Comparison of ENCODE assay signal across 29 cellular contexts in genomic region chr11:3103076-3103475, GRCh38. TPM values are rescaled to one million over a fixed set of nuclear protein-coding genes. Genes with fewer than 3 reads are reported as not detected.
DNase-seq lines count a peak whose midpoint lies in the region; ATAC-seq and TF ChIP-seq lines count a peak whose summit lies in the region.
"Had no signal": no experiment of that assay in that cellular context is flagged by ENCODE, and none has a peak within 500 bp of the region (broad histone marks: within the 10 kb centered on the region; RNA-seq: fewer than 3 reads in every experiment).

No MANE protein-coding gene starts in this region.

- H3K9me3 Mint-ChIP-seq in activated CD8-positive, alpha-beta memory T cell treated with anti-CD3 and anti-CD28 coated beads, Interleukin-2, amount 10 ng/mL, durations not matched to agents 7 days and 5 days (ENCODE audit: low read depth): no peaks in the 10 kb centered on the region
- H3K9me3 Mint-ChIP-seq: activated B cell treated with CpG ODN at 0.5 μM for 24 hours; activated CD4-positive, alpha-beta T cell treated with anti-CD3 and anti-CD28 coated beads, Interleukin-2, amount 10 ng/mL, durations not matched to agents 7 days and 5 days; activated naive CD4-positive, alpha-beta T cell treated with anti-CD3 and anti-CD28 coated beads, Interleukin-2, amount 10 ng/mL, durations not matched to agents 7 days and 5 days; CD14-positive monocyte; T-cell had no signal

- no peaks in the 10 kb centered on the region for H3K36me3 Mint-ChIP-seq in activated CD8-positive, alpha-beta memory T cell treated with anti-CD3 and anti-CD28 coated beads, Interleukin-2, amount 10 ng/mL, durations not matched to agents 7 days and 5 days
- H3K36me3 Mint-ChIP-seq: activated naive CD4-positive, alpha-beta T cell treated with anti-CD3 and anti-CD28 coated beads, Interleukin-2, amount 10 ng/mL, durations not matched to agents 7 days and 5 days; T-cell had no signal

- no peaks in the 10 kb centered on the region for H3K79me2 ChIP-seq in DND-41 (ENCODE audit: insufficient read depth, low read length)

- CTCF ChIA-PET in activated CD8-positive, alpha-beta memory T cell treated with anti-CD3 and anti-CD28 coated beads, Interleukin-2, amount 10 ng/mL, durations not matched to agents 7 days and 5 days (lab: Charles Lee): interaction anchor here (1.5 kb wide), 1 partner anchor 12 kb away, joined by 5 read pairs; no protein-coding TSS in a partner anchor

- peaks cover 74% of the 10 kb centered on the region for H3K36me3 ChIP-seq in DND-41 (ENCODE audit: insufficient read depth, low read length)
- H3K36me3 ChIP-seq: brain microvascular endothelial cell, prostate gland, SJCRH30 had no signal

- H3K4me1 ChIP-seq in DND-41 (ENCODE audit: insufficient read depth, low read length): no peaks in the 10 kb centered on the region
- H3K4me1 ChIP-seq: Caco-2, prostate gland, SJCRH30 had no signal

- TF ChIP-seq CTCF in DND-41 (IDR thresholded peaks at IDR 0.05; ENCODE audit: borderline replicate concordance, extremely low read depth, low read length, poor library complexity, severe bottlenecking) (no peak), GM20000 (IDR thresholded peaks at IDR 0.05; ENCODE audit: extremely low read depth, missing control alignments) (no peak)

- no peak overlapping the region for H3K4me3 ChIP-seq in DND-41 (ENCODE audit: low read depth in 1 of 2, low read length in 2 of 2)
- H3K4me3 ChIP-seq: left ventricle myocardium inferior, prostate gland, SJCRH30 had no signal

- 0 out of 2 replicates have a peak, but pooled peaks cover 1% of the 10 kb centered on the region for H4K20me1 ChIP-seq in DND-41 (ENCODE audit: insufficient read depth, low read length)

- no peaks in the 10 kb centered on the region for H3K27me3 Mint-ChIP-seq in activated CD8-positive, alpha-beta memory T cell treated with anti-CD3 and anti-CD28 coated beads, Interleukin-2, amount 10 ng/mL, durations not matched to agents 7 days and 5 days
- H3K27me3 Mint-ChIP-seq: activated CD4-positive, alpha-beta T cell treated with anti-CD3 and anti-CD28 coated beads, Interleukin-2, amount 10 ng/mL, durations not matched to agents 7 days and 5 days; activated naive CD4-positive, alpha-beta T cell treated with anti-CD3 and anti-CD28 coated beads, Interleukin-2, amount 10 ng/mL, durations not matched to agents 7 days and 5 days had no signal

- DNase-seq in activated CD8-positive, alpha-beta memory T cell treated with anti-CD3 and anti-CD28 coated beads for 24 hours: peak; percentile 44
- DNase-seq in activated CD8-positive, alpha-beta memory T cell treated with anti-CD3 and anti-CD28 coated beads, Interleukin-2, amount 10 ng/mL, durations not matched to agents 7 days and 5 days: no peak
- DNase-seq in DND-41: no peak
- DNase-seq in iPS-NIHi11 (ENCODE audit: low spot score): peak; percentile 4
- DNase-seq in sciatic nerve (ENCODE audit: low spot score): peak; percentile 56
- no peak for DNase-seq in GM20000 (ENCODE audit: low spot score)
- DNase-seq: 8988T; activated CD4-positive, alpha-beta T cell treated with anti-CD3 and anti-CD28 coated beads, Interleukin-2, amount 10 ng/mL, durations not matched to agents 7 days and 5 days; activated naive CD4-positive, alpha-beta T cell treated with anti-CD3 and anti-CD28 coated beads, Interleukin-2, amount 10 ng/mL, durations not matched to agents 7 days and 5 days; amniotic stem cell; brain microvascular endothelial cell; Caco-2; DMS79; GDM1; hypothalamus; left ventricle myocardium inferior; NCI-H446; NCI-H774; SJCRH30; stimulated activated CD4-positive, alpha-beta T cell treated with anti-CD3 and anti-CD28 coated beads, Interleukin-15, amount 100 ng/mL, for 24 hours; stimulated activated CD4-positive, alpha-beta T cell treated with anti-CD3 and anti-CD28 coated beads, Interleukin-4, amount 100 ng/mL, for 4 hours; trophoblast cell had no signal

- H3K27me3 ChIP-seq in DND-41 (ENCODE audit: insufficient read depth, low read length, poor library complexity): no peaks in the 10 kb centered on the region
- H3K27me3 ChIP-seq: brain microvascular endothelial cell, SJCRH30 had no signal

- ATAC-seq in activated CD8-positive, alpha-beta memory T cell treated with anti-CD3 and anti-CD28 coated beads, Interleukin-2, amount 10 ng/mL, durations not matched to agents 7 days and 5 days: no peak
- ATAC-seq in DND-41 (ENCODE audit: insufficient read depth, low read depth): peak; percentile 10; the same call in 2 of the 3 replicates
- no peak for ATAC-seq in sciatic nerve
- no peak for ATAC-seq in HG02840 (IDR thresholded peaks at IDR 0.05; ENCODE audit: low FRiP score, unreplicated experiment)
- ATAC-seq in HG02759 (IDR thresholded peaks at IDR 0.05; ENCODE audit: unreplicated experiment): no peak
- ATAC-seq: Panc1, T-cell had no signal

- H3K27ac Mint-ChIP-seq in activated CD8-positive, alpha-beta memory T cell treated with anti-CD3 and anti-CD28 coated beads, Interleukin-2, amount 10 ng/mL, durations not matched to agents 7 days and 5 days: no peak overlapping the region
- H3K27ac Mint-ChIP-seq: activated B cell treated with CpG ODN at 0.5 μM for 24 hours; activated CD4-positive, alpha-beta T cell treated with anti-CD3 and anti-CD28 coated beads, Interleukin-2, amount 10 ng/mL, durations not matched to agents 7 days and 5 days; activated naive CD4-positive, alpha-beta T cell treated with anti-CD3 and anti-CD28 coated beads, Interleukin-2, amount 10 ng/mL, durations not matched to agents 7 days and 5 days; T-cell had no signal

- intact Hi-C loops in sciatic nerve (cut with DNase I): loop anchor here (10.0 kb wide), 1 partner anchor 122 kb away; no protein-coding TSS in a partner anchor

- H3K9me3 ChIP-seq in DND-41 (ENCODE audit: insufficient read depth, low read length, severe bottlenecking): no peaks in the 10 kb centered on the region
- H3K9me3 ChIP-seq: Caco-2, left ventricle myocardium inferior, prostate gland, SJCRH30 had no signal

- no peak overlapping the region for H3K4me2 ChIP-seq in DND-41 (ENCODE audit: insufficient read depth, low read length)

- H3K9ac ChIP-seq in DND-41 (ENCODE audit: low read depth, low read length): no peak overlapping the region

- no peak overlapping the region for H2AFZ ChIP-seq in DND-41 (ENCODE audit: low read depth, low read length)

- no peak overlapping the region for H3K27ac ChIP-seq in DND-41 (ENCODE audit: low read length)
- H3K27ac ChIP-seq: brain microvascular endothelial cell, left ventricle myocardium inferior, prostate gland, SJCRH30 had no signal

- H3K4me1 Mint-ChIP-seq in activated CD8-positive, alpha-beta memory T cell treated with anti-CD3 and anti-CD28 coated beads, Interleukin-2, amount 10 ng/mL, durations not matched to agents 7 days and 5 days: peaks cover 17% of the 10 kb centered on the region
- H3K4me1 Mint-ChIP-seq: activated B cell treated with CpG ODN at 0.5 μM for 24 hours; activated naive CD4-positive, alpha-beta T cell treated with anti-CD3 and anti-CD28 coated beads, Interleukin-2, amount 10 ng/mL, durations not matched to agents 7 days and 5 days had no signal

- H3K4me3 Mint-ChIP-seq in activated CD8-positive, alpha-beta memory T cell treated with anti-CD3 and anti-CD28 coated beads, Interleukin-2, amount 10 ng/mL, durations not matched to agents 7 days and 5 days: no peak overlapping the region
- H3K4me3 Mint-ChIP-seq: activated B cell treated with CpG ODN at 0.5 μM for 24 hours; activated CD4-positive, alpha-beta T cell treated with anti-CD3 and anti-CD28 coated beads, Interleukin-2, amount 10 ng/mL, durations not matched to agents 7 days and 5 days; activated naive CD4-positive, alpha-beta T cell treated with anti-CD3 and anti-CD28 coated beads, Interleukin-2, amount 10 ng/mL, durations not matched to agents 7 days and 5 days; CD14-positive monocyte; T-cell had no signal

RNA-seq across cellular contexts. Expression of gene CARS1, which starts 45.9 kb away (rescaled TPM):
- total RNA-seq in activated CD8-positive, alpha-beta memory T cell treated with anti-CD3 and anti-CD28 coated beads, Interleukin-2, amount 10 ng/mL, durations not matched to agents 7 days and 5 days: 100 to 1,000 TPM; 109 to 119 TPM
- 42.3 TPM for total RNA-seq in sciatic nerve

Comparison
In these comparisons a context has a peak if more than half of its experiments do, and no peak if none do; other contexts are left out.
1. DNase-seq: peak in activated CD8-positive, alpha-beta memory T cell treated with anti-CD3 and anti-CD28 coated beads for 24 hours (single experiment), iPS-NIHi11 (single experiment) and sciatic nerve (single experiment); none in activated CD8-positive, alpha-beta memory T cell treated with anti-CD3 and anti-CD28 coated beads, Interleukin-2, amount 10 ng/mL, durations not matched to agents 7 days and 5 days (single experiment), DND-41 (single experiment) and GM20000 (single experiment).